Comparison of ENCODE assay signal across 8 cellular contexts in the genomic region with DNA sequence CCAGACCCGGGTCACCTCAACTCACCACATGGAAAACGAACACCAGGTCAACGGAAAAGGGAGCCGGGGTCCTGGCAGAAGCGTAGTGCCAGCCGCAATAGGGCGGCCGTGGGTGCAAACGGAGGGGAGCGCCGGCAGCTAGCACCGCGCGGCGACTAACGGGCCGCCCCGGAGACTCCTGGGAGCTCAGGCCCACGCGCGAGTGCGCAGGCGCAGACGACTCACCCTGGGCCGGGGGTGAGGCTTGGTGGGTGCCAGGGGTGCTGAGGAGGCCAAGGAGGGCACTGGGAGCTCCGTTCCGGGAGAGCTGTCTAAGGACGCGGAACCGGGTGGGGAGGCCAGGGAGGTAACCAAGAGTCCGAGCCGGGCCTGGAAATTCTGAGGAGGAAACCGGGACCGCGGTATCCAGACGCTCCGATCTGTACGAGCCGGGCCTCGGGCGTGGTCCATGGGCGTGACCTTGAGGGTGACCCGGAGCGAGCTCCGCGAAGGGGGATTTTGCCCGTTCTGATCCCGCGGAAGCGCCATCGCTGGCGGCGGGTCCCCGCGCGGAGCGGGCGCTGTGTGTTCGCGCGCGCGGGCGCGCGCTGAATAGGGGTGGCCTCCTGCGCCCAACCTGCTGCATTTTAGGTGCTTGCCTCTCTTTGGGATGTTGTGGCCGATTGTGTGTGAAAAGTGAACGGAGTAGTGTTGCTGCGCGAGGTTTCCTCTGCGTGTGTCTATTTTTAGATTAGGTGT. TPM values are rescaled to one million over a fixed set of nuclear protein-coding genes. Genes with fewer than 3 reads are reported as not detected.
DNase-seq lines count a peak whose midpoint lies in the region; ATAC-seq and TF ChIP-seq lines count a peak whose summit lies in the region.

A gene (plus strand): TSS at position 213 of the 738 bp plus-strand sequence. CDS start 4,602 bp downstream, outside the sequence.

- H3K36me3 Mint-ChIP-seq in T-helper 1 cell treated with Interleukin-12 subunit alpha and Interleukin-12 subunit beta and Interleukin-4 antibody, amounts not matched to agents 30 μg/mL and 1 μg/mL, for 36 hours (ENCODE audit: low read depth): peaks cover 44% of the 10 kb centered on the region

- TF ChIP-seq POLR2A in vagina (IDR thresholded peaks at IDR 0.05): no peak

- H3K27ac Mint-ChIP-seq in T-helper 1 cell treated with Interleukin-12 subunit alpha and Interleukin-12 subunit beta and Interleukin-4 antibody, amounts not matched to agents 30 μg/mL and 1 μg/mL, for 36 hours: peak within 1 kb of the TSS; percentile 95

- peak within 1 kb of the TSS; percentile 66 for H3K9ac ChIP-seq in rectal smooth muscle tissue (ENCODE audit: low read length)

- intact Hi-C loops in vagina (cut with DNase I): no loop called here

- no peaks in the 10 kb centered on the region for H3K9me3 ChIP-seq in vagina

- H3K27me3 ChIP-seq in HL-60 (ENCODE audit: insufficient read depth, poor library complexity, severe bottlenecking) (no peaks in the 10 kb centered on the region), rectal smooth muscle tissue (ENCODE audit: control insufficient read depth, insufficient read depth, low read length) (no peaks in the 10 kb centered on the region), vagina (no peaks in the 10 kb centered on the region)

- H3K27me3 Mint-ChIP-seq in T-helper 1 cell treated with Interleukin-12 subunit alpha and Interleukin-12 subunit beta and Interleukin-4 antibody, amounts not matched to agents 30 μg/mL and 1 μg/mL, for 36 hours (ENCODE audit: low read depth): no peaks in the 10 kb centered on the region

- peak; percentile 63 for ATAC-seq in GM19324 (IDR thresholded peaks at IDR 0.05; ENCODE audit: low FRiP score, unreplicated experiment)

- no peak for TF ChIP-seq CTCF in HL-60 (IDR thresholded peaks at IDR 0.05; ENCODE audit: insufficient read depth, low read length)
- TF ChIP-seq CTCF in vagina (IDR thresholded peaks at IDR 0.05): no peak

- peak within 1 kb of the TSS; percentile 90 for H3K27ac ChIP-seq in HL-60 (replicated peaks)
- H3K27ac ChIP-seq in rectal smooth muscle tissue (ENCODE audit: low read depth, low read length): peak within 1 kb of the TSS; percentile 73
- H3K27ac ChIP-seq in vagina: peak within 1 kb of the TSS; percentile 49

- H3K9me3 Mint-ChIP-seq in T-helper 1 cell treated with Interleukin-12 subunit alpha and Interleukin-12 subunit beta and Interleukin-4 antibody, amounts not matched to agents 30 μg/mL and 1 μg/mL, for 36 hours: peaks cover 48% of the 10 kb centered on the region

- DNase-seq in AML-193 (lab: John Stamatoyannopoulos, UW) (peak; percentile 54 to 57), HL-60 (ENCODE audit: low read depth in 1 of 2, low spot score in 1 of 2) (peak; percentile 80 to 84), amygdala (lab: John Stamatoyannopoulos, UW) (peak in 49 of 56 donors; percentile 4 to 86 (median 65)), hepatic stellate cell (ENCODE audit: low spot score) (peak; percentile 87), vagina (ENCODE audit: extremely low spot score in 2 of 2) (no peak)

- H3K4me3 ChIP-seq in HL-60 (replicated peaks; ENCODE audit: insufficient read depth, low read length) (peak within 1 kb of the TSS; percentile 76), rectal smooth muscle tissue (ENCODE audit: low read length) (peak within 1 kb of the TSS; percentile 73), vagina (peak within 1 kb of the TSS; percentile 63 to 64)

- H3K4me3 Mint-ChIP-seq in T-helper 1 cell treated with Interleukin-12 subunit alpha and Interleukin-12 subunit beta and Interleukin-4 antibody, amounts not matched to agents 30 μg/mL and 1 μg/mL, for 36 hours: peak within 1 kb of the TSS; percentile 88

- no peaks in the 10 kb centered on the region for H3K36me3 ChIP-seq in rectal smooth muscle tissue (ENCODE audit: control insufficient read depth, insufficient read depth, low read length)
- H3K36me3 ChIP-seq in vagina: no peaks in the 10 kb centered on the region

- H3K4me1 ChIP-seq in rectal smooth muscle tissue (ENCODE audit: control insufficient read depth, insufficient read depth, low read length) (no peaks in the 10 kb centered on the region), vagina (peaks cover 14% of the 10 kb centered on the region)

- peaks cover 16% of the 10 kb centered on the region for H3K4me1 Mint-ChIP-seq in T-helper 1 cell treated with Interleukin-12 subunit alpha and Interleukin-12 subunit beta and Interleukin-4 antibody, amounts not matched to agents 30 μg/mL and 1 μg/mL, for 36 hours (ENCODE audit: low read depth)

RNA-seq across cellular contexts. Expression of the gene that starts here (rescaled TPM):
- total RNA-seq in vagina: 3.7 TPM

Comparison
In these comparisons a context has a peak if more than half of its experiments do, and no peak if none do; other contexts are left out.
1. DNase-seq: peak in AML-193 (2 of 2), HL-60 (2 of 2), amygdala (49 of 56) and hepatic stellate cell (single experiment); none in vagina (0 of 2).
2. Peak in every context shown above with its lines, with median percentiles within 50 percentile points of each other: H3K27ac ChIP-seq and H3K4me3 ChIP-seq.